In the genomic region with DNA sequence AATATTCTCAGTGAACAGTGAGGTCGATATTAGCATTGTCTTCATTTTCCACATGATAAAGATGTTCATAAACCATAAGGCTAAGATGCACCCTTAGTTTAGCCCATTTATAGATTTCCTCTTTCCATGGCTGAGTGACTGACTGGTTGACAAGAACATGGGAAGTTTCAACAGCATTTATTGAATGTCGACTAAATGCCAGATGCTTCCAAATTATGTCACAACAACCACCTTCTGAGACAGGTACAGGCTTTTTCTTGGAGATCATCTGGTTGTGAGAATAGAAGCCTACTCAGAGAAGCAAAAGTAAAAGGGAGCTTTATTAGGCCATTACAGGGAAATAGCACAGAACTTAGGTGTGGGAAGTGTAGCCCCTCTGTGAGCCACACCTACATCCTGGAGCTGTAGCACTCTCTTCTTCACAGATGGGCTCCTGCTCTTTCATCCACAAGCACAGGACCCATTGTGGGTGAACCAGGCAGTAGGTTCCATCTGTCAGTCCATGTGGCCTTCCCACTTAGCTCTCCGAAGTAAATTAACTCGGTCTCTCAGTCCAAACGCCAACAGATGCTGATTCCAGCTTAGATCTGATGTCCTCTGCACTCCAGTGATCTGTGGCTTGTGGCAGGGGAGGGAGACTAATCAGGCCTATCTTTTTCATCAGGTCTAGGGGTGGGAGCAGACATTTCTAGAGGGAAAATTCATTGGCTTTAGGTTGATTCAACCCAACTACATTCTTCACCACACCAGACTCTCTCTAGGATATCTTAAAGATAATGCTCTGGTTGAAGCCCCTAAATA, we compare ENCODE assay signal across 17 cellular contexts. TPM values are rescaled to one million over a fixed set of nuclear protein-coding genes. Genes with fewer than 3 reads are reported as not detected.
A peak's percentile ranks its signal among the peaks of the same experiment; 100 is the strongest.
DNase-seq lines count a peak whose midpoint lies in the region; ATAC-seq and TF ChIP-seq lines count a peak whose summit lies in the region.
"Had no signal": no experiment of that assay in that cellular context is flagged by ENCODE, and none has a peak within 500 bp of the region (broad histone marks: within the 10 kb centered on the region; RNA-seq: fewer than 3 reads in every experiment).

No MANE protein-coding gene starts in this region.

- H3K4me1 ChIP-seq in right atrium auricular region (peaks cover 0 to 96% of the 10 kb centered on the region in 2 donors), mesendoderm (ENCODE audit: control insufficient read depth, low read depth, low read length) (peaks cover 9% of the 10 kb centered on the region), transverse colon (peaks cover 36 to 69% (median 39%) of the 10 kb centered on the region in 4 donors)

- no peak for TF ChIP-seq EP300 in transverse colon (IDR thresholded peaks at IDR 0.05; ENCODE audit: low read depth)

- H3K18ac ChIP-seq in mesendoderm (ENCODE audit: low read length) = no peak overlapping the region

- H3K79me1 ChIP-seq in mesendoderm (ENCODE audit: low read length) = peaks cover 15% of the 10 kb centered on the region

- no peak overlapping the region for H2AK5ac ChIP-seq in mesendoderm (ENCODE audit: low read length)

- H3K4me3 ChIP-seq in right atrium auricular region = no peak overlapping the region
- H3K4me3 ChIP-seq in mesendoderm (ENCODE audit: low read length) = no peak overlapping the region
- no peak overlapping the region for H3K4me3 ChIP-seq in transverse colon
- H3K4me3 ChIP-seq: ascending aorta, upper lobe of left lung had no signal

- no peak overlapping the region for H4K5ac ChIP-seq in mesendoderm (ENCODE audit: low read length)

- no peak for TF ChIP-seq POLR2A in transverse colon (IDR thresholded peaks at IDR 0.05)

- no peak overlapping the region for H2BK15ac ChIP-seq in mesendoderm (replicated peaks; ENCODE audit: low read depth)

- H3K9ac ChIP-seq in mesendoderm (ENCODE audit: low read length) = no peak overlapping the region

- H3K36me3 ChIP-seq in right atrium auricular region (peaks cover 3% of the 10 kb centered on the region), mesendoderm (ENCODE audit: control insufficient read depth, insufficient read depth, low read length) (no peaks in the 10 kb centered on the region), transverse colon (no peaks in the 10 kb centered on the region)
- H3K36me3 ChIP-seq: ascending aorta had no signal

- peak overlapping the region; percentile 4 to 32 for H3K27ac ChIP-seq in right atrium auricular region
- no peak overlapping the region for H3K27ac ChIP-seq in mesendoderm (ENCODE audit: low read depth, low read length)
- H3K27ac ChIP-seq in transverse colon = peak overlapping the region; percentile 73 to 89 (median 77)
- H3K27ac ChIP-seq: RWPE1 had no signal

- no peak overlapping the region for H3K23ac ChIP-seq in mesendoderm (ENCODE audit: low read length)

- H3K9me3 ChIP-seq in right atrium auricular region = no peaks in the 10 kb centered on the region
- no peaks in the 10 kb centered on the region for H3K9me3 ChIP-seq in transverse colon
- H3K9me3 ChIP-seq: ascending aorta, upper lobe of left lung had no signal

- H2BK5ac ChIP-seq in mesendoderm (ENCODE audit: low read length) = no peak overlapping the region

- no peaks in the 10 kb centered on the region for H3K27me3 ChIP-seq in right atrium auricular region
- no peaks in the 10 kb centered on the region for H3K27me3 ChIP-seq in mesendoderm (ENCODE audit: insufficient read depth, low read length, poor library complexity)
- no peaks in the 10 kb centered on the region for H3K27me3 ChIP-seq in transverse colon
- H3K27me3 ChIP-seq: ascending aorta, upper lobe of left lung had no signal

- in situ Hi-C loops in transverse colon (cut with MboI; ENCODE audit: low pct_ligation_motif_present in 1 of 4, low pct_unique_long_range_greater_than_20kb in 1 of 4, low sequenced_read_pairs in 3 of 4) = no loop called here

- no peak overlapping the region for H3K4me2 ChIP-seq in mesendoderm (ENCODE audit: low read length)

- H3K79me2 ChIP-seq in mesendoderm (ENCODE audit: control insufficient read depth, insufficient read depth, low read length) = no peaks in the 10 kb centered on the region

- no peak for ATAC-seq in left cardiac atrium
- no peak for ATAC-seq in GM18867 (IDR thresholded peaks at IDR 0.05; ENCODE audit: unreplicated experiment)

- WGBS in mesendoderm (ENCODE audit: extremely low coverage, insufficient coverage, low lambda C conversion rate) = no CpG with 5 or more reads among the region's 5 CpGs
- WGBS in transverse colon (ENCODE audit: low coverage in 1 of 2), 2 donors = 59 to 82% methylated on average over 2 to 5 of the region's 5 CpGs

- DNase-seq in right atrium auricular region (ENCODE audit: low spot score) (no peak), left cardiac atrium (no peak), NCI-H82 treated with DMSO at 0.1 percent for 48 hours (lab: John Stamatoyannopoulos, UW; ENCODE audit: unreplicated experiment) (peak; percentile 96), mesendoderm (peak; percentile 79), transverse colon (no peak), NCI-H2029 treated with DMSO at 0.1 percent for 48 hours (lab: John Stamatoyannopoulos, UW) (no peak), NCI-H748 (lab: John Stamatoyannopoulos, UW; ENCODE audit: unreplicated experiment) (no peak)
- DNase-seq: activated CD4-positive, alpha-beta T cell treated with anti-CD3 and anti-CD28 coated beads, Interleukin-2, amount 50 U/mL, for 4 hours; activated naive CD4-positive, alpha-beta T cell treated with anti-CD3 and anti-CD28 coated beads, Interleukin-2, amount 50 U/mL, for 16 hours; cerebellar nuclear complex; islet precursor cell; NCI-H1092 treated with DMSO at 0.1 percent for 48 hours; SW 1271; upper lobe of left lung had no signal

- H3K4ac ChIP-seq in mesendoderm (ENCODE audit: low read depth, low read length) = no peak overlapping the region

- TF ChIP-seq CTCF in right atrium auricular region (IDR thresholded peaks at IDR 0.05) (no peak), transverse colon (IDR thresholded peaks at IDR 0.05) (no peak)

- H4K8ac ChIP-seq in mesendoderm (ENCODE audit: low read depth, low read length) = no peak overlapping the region

- H2BK120ac ChIP-seq in mesendoderm (ENCODE audit: low read depth, low read length) = no peak overlapping the region

- intact Hi-C loops in left cardiac atrium (cut with DNase I) (loop anchor here in 1 of 2 donors (5.0 kb wide), 1 partner anchor 46 kb away; no protein-coding TSS in a partner anchor), transverse colon (cut with DNase I; ENCODE audit: low total_unique reads) (no loop called here)

- no peak overlapping the region for H3K56ac ChIP-seq in mesendoderm (ENCODE audit: low read length)

RNA-seq across cellular contexts. Expression of a gene that starts 14.3 kb away (rescaled TPM):
- total RNA-seq in right atrium auricular region (100 to 1,000 TPM in 1 of 2 donors, 10 to 100 TPM in 1; 86.1 to 171 TPM), left cardiac atrium (100 to 1,000 TPM in 1 of 2 donors, 10 to 100 TPM in 1; 81.4 to 102 TPM), transverse colon (100 to 1,000 TPM in 1 of 4 donors, 10 to 100 TPM in 3; 58.4 to 146 (median 79.6) TPM)
- 9.3 TPM for polyA plus RNA-seq in mesendoderm (2013, experiment 1 of 2)
- 8.2 TPM for polyA plus RNA-seq in mesendoderm (2013, experiment 2 of 2)

Comparison
In these comparisons a context has a peak if more than half of its experiments do, and no peak if none do; other contexts are left out.
1. DNase-seq: peak in NCI-H82 treated with DMSO at 0.1 percent for 48 hours (single experiment) and mesendoderm (single experiment); none in right atrium auricular region (single experiment), left cardiac atrium (single experiment), transverse colon (single experiment), NCI-H2029 treated with DMSO at 0.1 percent for 48 hours (single experiment) and NCI-H748 (single experiment).